In the genomic region with DNA sequence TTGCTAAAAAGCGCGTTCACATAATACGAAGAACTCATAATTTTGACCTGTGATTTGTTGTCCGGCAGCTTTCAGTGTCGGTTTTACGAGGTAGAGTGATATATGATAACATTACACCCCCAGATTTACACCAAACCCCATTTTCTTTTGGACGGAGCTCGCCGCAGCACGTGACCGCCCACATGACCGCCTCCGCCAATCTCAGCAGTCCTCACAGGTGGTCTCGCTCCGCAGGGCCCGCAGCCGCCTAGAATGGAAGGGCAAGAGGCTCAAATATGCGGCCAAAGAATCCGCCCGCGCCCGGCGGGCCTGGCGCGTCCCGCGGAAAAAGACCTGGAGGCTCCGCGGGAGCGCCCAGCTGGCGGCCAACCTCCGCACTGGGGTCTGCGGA, we compare ENCODE assay signal across 1 cellular context.
TF ChIP-seq lines count a peak whose summit lies in the region.

TSS of gene HOXA7 (minus strand) at position 168 of the 391 bp plus-strand sequence. CDS start at position 38, 130 bp downstream.

TF ChIP-seq in HEK293, 187 proteins besides CTCF, POLR2A, EP300 and RAD21 (continued from another document):
- TF ChIP-seq ZBTB6 (tag by site-specific recombination; IDR thresholded peaks at IDR 0.05) (no peak), ZNF792 (tag by site-specific recombination; IDR thresholded peaks at IDR 0.05) (no peak), TCF7L2 (IDR thresholded peaks at IDR 0.05; ENCODE audit: borderline replicate concordance, low read depth, low read length) (no peak), ZNF558 (tag by site-specific recombination; IDR thresholded peaks at IDR 0.05) (no peak), ZNF785 (tag by site-specific recombination; IDR thresholded peaks at IDR 0.05) (no peak), ZNF23 (tag by site-specific recombination; IDR thresholded peaks at IDR 0.05; ENCODE audit: borderline replicate concordance) (no peak), SCRT2 (tag by site-specific recombination; IDR thresholded peaks at IDR 0.05) (peak; percentile 60; the same call in 1 of the 2 replicates), FEZF1 (tag by site-specific recombination; IDR thresholded peaks at IDR 0.05) (peak; percentile 69), ZFHX2 (tag by site-specific recombination; conservative IDR thresholded peaks at IDR 0.05) (peak; percentile 97), ZNF791 (tag by site-specific recombination; IDR thresholded peaks at IDR 0.05) (no peak), GLIS2 (tag by site-specific recombination; IDR thresholded peaks at IDR 0.05) (peak; percentile 90), ZNF175 (tag by site-specific recombination; IDR thresholded peaks at IDR 0.05) (no peak), ZNF248 (tag by site-specific recombination; IDR thresholded peaks at IDR 0.05) (no peak), GLI2 (tag by site-specific recombination; IDR thresholded peaks at IDR 0.05; ENCODE audit: borderline replicate concordance, low read depth) (no peak), ZNF48 (tag by site-specific recombination; IDR thresholded peaks at IDR 0.05) (no peak), ZFP41 (tag by site-specific recombination; IDR thresholded peaks at IDR 0.05; ENCODE audit: borderline replicate concordance) (no peak), ZNF629 (tag by site-specific recombination; IDR thresholded peaks at IDR 0.05) (no peak), ZNF350 (tag by site-specific recombination; IDR thresholded peaks at IDR 0.05) (no peak), ZNF843 (tag by site-specific recombination; IDR thresholded peaks at IDR 0.05) (0 out of 2 replicates have a peak, but pooled peaks have one; percentile 36), ZNF639 (tag by site-specific recombination; IDR thresholded peaks at IDR 0.05) (no peak), PRDM10 (tag by site-specific recombination; IDR thresholded peaks at IDR 0.05) (peak; percentile 83), ZNF561 (tag by site-specific recombination; IDR thresholded peaks at IDR 0.05; ENCODE audit: borderline replicate concordance) (no peak), GLIS1 (tag by site-specific recombination; IDR thresholded peaks at IDR 0.05) (peak; percentile 86), ZNF266 (tag by site-specific recombination; IDR thresholded peaks at IDR 0.05; ENCODE audit: low read depth) (no peak), ZNF302 (tag by site-specific recombination; IDR thresholded peaks at IDR 0.05; ENCODE audit: low read depth) (no peak)
- TF ChIP-seq, protein P1, sequence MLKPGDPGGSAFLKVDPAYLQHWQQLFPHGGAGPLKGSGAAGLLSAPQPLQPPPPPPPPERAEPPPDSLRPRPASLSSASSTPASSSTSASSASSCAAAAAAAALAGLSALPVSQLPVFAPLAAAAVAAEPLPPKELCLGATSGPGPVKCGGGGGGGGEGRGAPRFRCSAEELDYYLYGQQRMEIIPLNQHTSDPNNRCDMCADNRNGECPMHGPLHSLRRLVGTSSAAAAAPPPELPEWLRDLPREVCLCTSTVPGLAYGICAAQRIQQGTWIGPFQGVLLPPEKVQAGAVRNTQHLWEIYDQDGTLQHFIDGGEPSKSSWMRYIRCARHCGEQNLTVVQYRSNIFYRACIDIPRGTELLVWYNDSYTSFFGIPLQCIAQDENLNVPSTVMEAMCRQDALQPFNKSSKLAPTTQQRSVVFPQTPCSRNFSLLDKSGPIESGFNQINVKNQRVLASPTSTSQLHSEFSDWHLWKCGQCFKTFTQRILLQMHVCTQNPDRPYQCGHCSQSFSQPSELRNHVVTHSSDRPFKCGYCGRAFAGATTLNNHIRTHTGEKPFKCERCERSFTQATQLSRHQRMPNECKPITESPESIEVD (tag by site-specific recombination; IDR thresholded peaks at IDR 0.05), result peak; percentile 49; the same call in 1 of the 2 replicates
- TF ChIP-seq, protein P2, sequence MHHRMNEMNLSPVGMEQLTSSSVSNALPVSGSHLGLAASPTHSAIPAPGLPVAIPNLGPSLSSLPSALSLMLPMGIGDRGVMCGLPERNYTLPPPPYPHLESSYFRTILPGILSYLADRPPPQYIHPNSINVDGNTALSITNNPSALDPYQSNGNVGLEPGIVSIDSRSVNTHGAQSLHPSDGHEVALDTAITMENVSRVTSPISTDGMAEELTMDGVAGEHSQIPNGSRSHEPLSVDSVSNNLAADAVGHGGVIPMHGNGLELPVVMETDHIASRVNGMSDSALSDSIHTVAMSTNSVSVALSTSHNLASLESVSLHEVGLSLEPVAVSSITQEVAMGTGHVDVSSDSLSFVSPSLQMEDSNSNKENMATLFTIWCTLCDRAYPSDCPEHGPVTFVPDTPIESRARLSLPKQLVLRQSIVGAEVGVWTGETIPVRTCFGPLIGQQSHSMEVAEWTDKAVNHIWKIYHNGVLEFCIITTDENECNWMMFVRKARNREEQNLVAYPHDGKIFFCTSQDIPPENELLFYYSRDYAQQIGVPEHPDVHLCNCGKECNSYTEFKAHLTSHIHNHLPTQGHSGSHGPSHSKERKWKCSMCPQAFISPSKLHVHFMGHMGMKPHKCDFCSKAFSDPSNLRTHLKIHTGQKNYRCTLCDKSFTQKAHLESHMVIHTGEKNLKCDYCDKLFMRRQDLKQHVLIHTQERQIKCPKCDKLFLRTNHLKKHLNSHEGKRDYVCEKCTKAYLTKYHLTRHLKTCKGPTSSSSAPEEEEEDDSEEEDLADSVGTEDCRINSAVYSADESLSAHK (tag by site-specific recombination; IDR thresholded peaks at IDR 0.05), result 0 out of 2 replicates have a peak, but pooled peaks have one; percentile 24
- TF ChIP-seq, protein P3, sequence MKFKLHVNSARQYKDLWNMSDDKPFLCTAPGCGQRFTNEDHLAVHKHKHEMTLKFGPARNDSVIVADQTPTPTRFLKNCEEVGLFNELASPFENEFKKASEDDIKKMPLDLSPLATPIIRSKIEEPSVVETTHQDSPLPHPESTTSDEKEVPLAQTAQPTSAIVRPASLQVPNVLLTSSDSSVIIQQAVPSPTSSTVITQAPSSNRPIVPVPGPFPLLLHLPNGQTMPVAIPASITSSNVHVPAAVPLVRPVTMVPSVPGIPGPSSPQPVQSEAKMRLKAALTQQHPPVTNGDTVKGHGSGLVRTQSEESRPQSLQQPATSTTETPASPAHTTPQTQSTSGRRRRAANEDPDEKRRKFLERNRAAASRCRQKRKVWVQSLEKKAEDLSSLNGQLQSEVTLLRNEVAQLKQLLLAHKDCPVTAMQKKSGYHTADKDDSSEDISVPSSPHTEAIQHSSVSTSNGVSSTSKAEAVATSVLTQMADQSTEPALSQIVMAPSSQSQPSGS (tag by site-specific recombination; IDR thresholded peaks at IDR 0.05; ENCODE audit: low read depth), result no peak
- TF ChIP-seq, protein P4, sequence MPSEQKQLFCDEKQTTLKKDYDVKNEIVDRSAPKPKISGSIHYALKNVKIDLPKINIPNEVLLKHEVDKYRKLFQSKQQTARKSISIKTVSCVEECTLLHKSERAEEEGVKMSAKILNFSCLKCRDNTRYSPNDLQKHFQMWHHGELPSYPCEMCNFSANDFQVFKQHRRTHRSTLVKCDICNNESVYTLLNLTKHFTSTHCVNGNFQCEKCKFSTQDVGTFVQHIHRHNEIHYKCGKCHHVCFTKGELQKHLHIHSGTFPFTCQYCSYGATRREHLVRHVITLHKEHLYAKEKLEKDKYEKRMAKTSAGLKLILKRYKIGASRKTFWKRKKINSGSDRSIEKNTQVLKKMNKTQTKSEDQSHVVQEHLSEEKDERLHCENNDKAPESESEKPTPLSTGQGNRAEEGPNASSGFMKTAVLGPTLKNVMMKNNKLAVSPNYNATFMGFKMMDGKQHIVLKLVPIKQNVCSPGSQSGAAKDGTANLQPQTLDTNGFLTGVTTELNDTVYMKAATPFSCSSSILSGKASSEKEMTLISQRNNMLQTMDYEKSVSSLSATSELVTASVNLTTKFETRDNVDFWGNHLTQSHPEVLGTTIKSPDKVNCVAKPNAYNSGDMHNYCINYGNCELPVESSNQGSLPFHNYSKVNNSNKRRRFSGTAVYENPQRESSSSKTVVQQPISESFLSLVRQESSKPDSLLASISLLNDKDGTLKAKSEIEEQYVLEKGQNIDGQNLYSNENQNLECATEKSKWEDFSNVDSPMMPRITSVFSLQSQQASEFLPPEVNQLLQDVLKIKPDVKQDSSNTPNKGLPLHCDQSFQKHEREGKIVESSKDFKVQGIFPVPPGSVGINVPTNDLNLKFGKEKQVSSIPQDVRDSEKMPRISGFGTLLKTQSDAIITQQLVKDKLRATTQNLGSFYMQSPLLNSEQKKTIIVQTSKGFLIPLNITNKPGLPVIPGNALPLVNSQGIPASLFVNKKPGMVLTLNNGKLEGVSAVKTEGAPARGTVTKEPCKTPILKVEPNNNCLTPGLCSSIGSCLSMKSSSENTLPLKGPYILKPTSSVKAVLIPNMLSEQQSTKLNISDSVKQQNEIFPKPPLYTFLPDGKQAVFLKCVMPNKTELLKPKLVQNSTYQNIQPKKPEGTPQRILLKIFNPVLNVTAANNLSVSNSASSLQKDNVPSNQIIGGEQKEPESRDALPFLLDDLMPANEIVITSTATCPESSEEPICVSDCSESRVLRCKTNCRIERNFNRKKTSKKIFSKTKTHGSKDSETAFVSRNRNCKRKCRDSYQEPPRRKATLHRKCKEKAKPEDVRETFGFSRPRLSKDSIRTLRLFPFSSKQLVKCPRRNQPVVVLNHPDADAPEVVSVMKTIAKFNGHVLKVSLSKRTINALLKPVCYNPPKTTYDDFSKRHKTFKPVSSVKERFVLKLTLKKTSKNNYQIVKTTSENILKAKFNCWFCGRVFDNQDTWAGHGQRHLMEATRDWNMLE (tag by site-specific recombination; conservative IDR thresholded peaks at IDR 0.05; ENCODE audit: low read depth), result no peak
- TF ChIP-seq, protein P5, sequence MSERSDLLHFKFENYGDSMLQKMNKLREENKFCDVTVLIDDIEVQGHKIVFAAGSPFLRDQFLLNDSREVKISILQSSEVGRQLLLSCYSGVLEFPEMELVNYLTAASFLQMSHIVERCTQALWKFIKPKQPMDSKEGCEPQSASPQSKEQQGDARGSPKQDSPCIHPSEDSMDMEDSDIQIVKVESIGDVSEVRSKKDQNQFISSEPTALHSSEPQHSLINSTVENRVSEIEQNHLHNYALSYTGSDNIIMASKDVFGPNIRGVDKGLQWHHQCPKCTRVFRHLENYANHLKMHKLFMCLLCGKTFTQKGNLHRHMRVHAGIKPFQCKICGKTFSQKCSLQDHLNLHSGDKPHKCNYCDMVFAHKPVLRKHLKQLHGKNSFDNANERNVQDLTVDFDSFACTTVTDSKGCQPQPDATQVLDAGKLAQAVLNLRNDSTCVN (tag by site-specific recombination; optimal IDR thresholded peaks at IDR 0.05), result peak; percentile 12
TF ChIP-seq in HEK293: peak in this region for 18.
